In genomic region chr6:19454296-19454998, GRCh38 we compare ENCODE assay signal across 19 cellular contexts.
"Had no signal": no experiment of that assay in that cellular context is flagged by ENCODE, and none has a peak within 500 bp of the region (broad histone marks: within the 10 kb centered on the region; RNA-seq: fewer than 3 reads in every experiment).

No MANE protein-coding gene starts in this region.

- H3K27me3 ChIP-seq: cardiac muscle cell, right lobe of liver, tibial artery had no signal

- H3K4me1 ChIP-seq: right lobe of liver had no signal

- H3K9me3 ChIP-seq: right lobe of liver, tibial artery had no signal

- DNase-seq: activated CD4-positive, alpha-beta T cell treated with anti-CD3 and anti-CD28 coated beads for 4 hours; activated CD4-positive, alpha-beta T cell treated with anti-CD3 and anti-CD28 coated beads, Interleukin-2, amount 50 U/mL, for 48 hours; activated CD4-positive, CD25-positive, alpha-beta regulatory T cell; activated effector memory CD4-positive, alpha-beta T cell treated with Interleukin-2 at 50 U/mL for 16 hours; activated naive CD4-positive, alpha-beta T cell treated with anti-CD3 and anti-CD28 coated beads for 36 hours; activated T-cell treated with anti-CD3 and anti-CD28 coated beads, Interleukin-2, amount 50 U/mL, for 48 hours; effector CD4-positive, alpha-beta T cell; hypothalamus; islet precursor cell; left cardiac atrium; occipital lobe; right lobe of liver; stimulated activated CD4-positive, alpha-beta T cell treated with anti-CD3 and anti-CD28 coated beads, Interleukin-1b, Interleukin-23, amount 100 ng/mL, for 48 hours; substantia nigra; T-helper 17 cell; tibial artery had no signal

- H3K4me3 ChIP-seq: cardiac muscle cell, right lobe of liver, skin epidermis, tibial artery had no signal

- ATAC-seq: left cardiac atrium; natural killer cell treated with Interleukin-12 subunit alpha and Interleukin-12 subunit beta and Interleukin-15 and Interleukin-18, amount 100 ng/mL, for 72 hours; right lobe of liver; T-helper 17 cell had no signal

- H3K36me3 ChIP-seq: cardiac muscle cell, right lobe of liver, tibial artery had no signal

- H3K27ac ChIP-seq: cardiac muscle cell, right lobe of liver, skin epidermis, tibial artery had no signal
